In genomic region chr20:44171775-44172571, GRCh38 we compare ENCODE assay signal across 1 cellular context.
TF ChIP-seq lines count a peak whose summit lies in the region.

No MANE protein-coding gene starts in this region.

TF ChIP-seq in H1, 55 proteins besides CTCF, POLR2A, EP300 and RAD21:
- TF ChIP-seq BCL11A (IDR thresholded peaks at IDR 0.05; ENCODE audit: low read depth in 2 of 2, low read length in 2 of 2) (no peak), CEBPB (IDR thresholded peaks at IDR 0.05; ENCODE audit: low read depth, low read length) (no peak), TCF12 (IDR thresholded peaks at IDR 0.05; ENCODE audit: low read depth, low read length) (no peak), YY1 (IDR thresholded peaks at IDR 0.05; ENCODE audit: low read depth, low read length) (no peak), BRCA1 (IDR thresholded peaks at IDR 0.05; ENCODE audit: low read depth, low read length) (no peak), RBBP5 (IDR thresholded peaks at IDR 0.05; ENCODE audit: borderline replicate concordance, low read depth, low read length) (no peak), KDM4A (IDR thresholded peaks at IDR 0.05; ENCODE audit: low read depth, low read length, severe bottlenecking) (no peak), SIRT6 (IDR thresholded peaks at IDR 0.05; ENCODE audit: low read length) (no peak), NANOG (IDR thresholded peaks at IDR 0.05; ENCODE audit: insufficient read depth, low read depth, low read length, poor library complexity, severe bottlenecking) (no peak), RFX5 (IDR thresholded peaks at IDR 0.05; ENCODE audit: borderline replicate concordance, low read depth, low read length) (no peak), JUN (IDR thresholded peaks at IDR 0.05; ENCODE audit: low read depth, low read length) (no peak), HDAC6 (IDR thresholded peaks at IDR 0.05; ENCODE audit: low read depth, low read length) (no peak), ATF2 (IDR thresholded peaks at IDR 0.05; ENCODE audit: low read length) (no peak), SUZ12 (IDR thresholded peaks at IDR 0.05; ENCODE audit: low read length) (no peak), ZNF274 (IDR thresholded peaks at IDR 0.05; ENCODE audit: borderline replicate concordance, extremely low read depth, low read length) (no peak), FOSL1 (IDR thresholded peaks at IDR 0.05; ENCODE audit: insufficient read depth, low read depth, low read length) (no peak), CTBP2 (IDR thresholded peaks at IDR 0.05; ENCODE audit: borderline replicate concordance, insufficient read depth, insufficient read length, low read length) (no peak), CBX8 (IDR thresholded peaks at IDR 0.05; ENCODE audit: borderline replicate concordance, low read depth, low read length) (no peak), ATF3 (IDR thresholded peaks at IDR 0.05; ENCODE audit: insufficient read depth, low read depth, low read length) (no peak)
